Comparison of ENCODE assay signal across 9 cellular contexts in the genomic region with DNA sequence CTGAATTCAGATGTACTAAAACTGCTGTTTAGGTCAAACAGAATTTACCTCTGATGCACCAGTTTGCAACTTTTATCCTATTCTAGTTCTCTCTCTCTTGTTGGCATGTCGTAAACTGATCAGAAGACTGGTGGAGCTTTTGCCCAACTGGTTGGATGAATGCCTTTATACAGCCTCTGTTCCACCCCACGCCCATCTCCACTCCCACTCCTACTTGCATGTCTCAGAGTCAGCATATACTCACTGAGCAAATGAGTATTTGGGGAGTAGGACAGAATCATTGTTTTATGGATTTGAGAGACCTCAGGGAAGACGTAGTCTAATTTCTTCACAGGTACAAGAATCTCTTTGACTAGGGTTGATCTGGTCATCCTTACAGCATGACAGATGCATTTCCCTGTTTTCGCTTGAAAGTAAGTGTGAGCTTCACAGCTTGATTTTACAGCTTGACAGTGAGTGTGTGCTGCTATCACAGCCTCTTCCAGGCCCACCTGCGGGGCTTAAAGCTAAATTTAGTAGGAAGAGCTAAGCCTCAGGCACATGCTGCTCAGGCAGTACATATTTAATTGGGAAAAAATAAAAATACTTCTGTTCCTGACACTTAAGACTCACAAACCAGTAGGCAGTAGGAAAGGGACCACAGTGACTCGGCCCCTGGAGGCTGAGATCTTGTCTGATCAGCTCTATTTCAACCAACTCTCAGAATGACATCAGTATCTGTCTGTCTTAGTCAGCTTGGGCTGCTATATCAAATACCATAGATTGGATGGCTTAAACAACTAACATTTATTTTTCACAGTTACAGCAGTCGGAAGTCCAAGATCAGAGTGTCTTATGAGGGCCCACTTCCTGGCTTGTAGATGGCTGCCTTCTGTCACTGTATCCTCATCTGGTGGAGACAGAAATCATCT. TPM values are rescaled to one million over a fixed set of nuclear protein-coding genes. Genes with fewer than 3 reads are reported as not detected.
DNase-seq lines count a peak whose midpoint lies in the region; ATAC-seq, FAIRE-seq and TF ChIP-seq lines count a peak whose summit lies in the region.
"Had no signal": no experiment of that assay in that cellular context is flagged by ENCODE, and none has a peak within 500 bp of the region (broad histone marks: within the 10 kb centered on the region; RNA-seq: fewer than 3 reads in every experiment).

No MANE protein-coding gene starts in this region.

- no peak for TF ChIP-seq RAD21 in HepG2 (CRISPR knock-in tag; IDR thresholded peaks at IDR 0.05)

- no peaks in the 10 kb centered on the region for H3K79me2 ChIP-seq in HepG2 (ENCODE audit: insufficient read depth, low read length)

- in situ Hi-C loops in HepG2 (cut with HindIII; ENCODE audit: extremely low pct_ligation_motif_present, low pct_unique_long_range_greater_than_20kb) = no loop called here

- no peak for TF ChIP-seq CTCF in HepG2 (CRISPR knock-in tag; IDR thresholded peaks at IDR 0.05)
- TF ChIP-seq CTCF in right lobe of liver (IDR thresholded peaks at IDR 0.05) = no peak
- TF ChIP-seq CTCF in endodermal cell (conservative IDR thresholded peaks at IDR 0.05) = no peak
- no peak for TF ChIP-seq CTCF in heart left ventricle (IDR thresholded peaks at IDR 0.05)

- POLR2A ChIA-PET in HepG2 (lab: Yijun Ruan, JAX) = interaction anchor here (1.0 kb wide), 1 partner anchor 89 kb away, joined by 3 read pairs; no protein-coding TSS in a partner anchor

- DNase-seq in HepG2 (ENCODE audit: low spot score) (no peak), right lobe of liver (no peak), RPMI7951 (ENCODE audit: low read depth) (peak; percentile 37), endodermal cell (peak; percentile 66), NCI-H128 (lab: John Stamatoyannopoulos, UW; ENCODE audit: unreplicated experiment) (no peak), NCI-H526 treated with DMSO at 0.1 percent for 48 hours (lab: John Stamatoyannopoulos, UW) (no peak), heart left ventricle (no peak)
- no peak for DNase-seq in stimulated activated effector memory CD8-positive, alpha-beta T cell treated with anti-CD3 and anti-CD28 coated beads, Interleukin-12 subunit alpha, Interleukin-12 subunit beta, amount 100 ng/mL, for 72 hours (ENCODE audit: low spot score in 2 of 2)
- DNase-seq: nephron progenitor cell had no signal

- H3K4me1 ChIP-seq in HepG2 (ENCODE audit: insufficient read depth, low read length) (peaks cover 11% of the 10 kb centered on the region), right lobe of liver (no peaks in the 10 kb centered on the region), endodermal cell (ENCODE audit: control insufficient read depth, insufficient read depth, low read length) (peaks cover 14% of the 10 kb centered on the region), heart left ventricle (peaks cover 0 to 10% (median 0%) of the 10 kb centered on the region in 12 donors)

- H3K9ac ChIP-seq in HepG2 (ENCODE audit: insufficient read depth, low read depth, low read length) (no peak overlapping the region), endodermal cell (ENCODE audit: extremely low read depth, low read length, poor library complexity, severe bottlenecking) (no peak overlapping the region)

- no peak overlapping the region for H2AFZ ChIP-seq in HepG2 (ENCODE audit: low read length)

- H3K27ac ChIP-seq in HepG2 (ENCODE audit: extremely low read length, insufficient read depth, low read length) (no peak overlapping the region), right lobe of liver (no peak overlapping the region), endodermal cell (ENCODE audit: low read depth, low read length) (no peak overlapping the region), heart left ventricle (no peak overlapping the region)

- H3K27me3 ChIP-seq in HepG2 (ENCODE audit: control insufficient read depth in 1 of 2, insufficient read depth in 2 of 2, low read length in 2 of 2) (peaks cover 0 to 23% of the 10 kb centered on the region in 2 experiments; a peak in 3 of 5 replicates), right lobe of liver (no peaks in the 10 kb centered on the region), endodermal cell (ENCODE audit: control insufficient read depth, insufficient read depth, low read length, poor library complexity, severe bottlenecking) (peaks cover 12% of the 10 kb centered on the region), heart left ventricle (peaks cover 0 to 4% (median 0%) of the 10 kb centered on the region in 9 donors)

- CTCF ChIA-PET in HepG2 (lab: Yijun Ruan, JAX; ENCODE audit: low intra/inter-chr PET ratio, low total read pairs) = no interaction called here

- ATAC-seq in HepG2 = no peak
- no peak for ATAC-seq in right lobe of liver
- peak; percentile 93 for ATAC-seq in stimulated activated effector memory CD8-positive, alpha-beta T cell treated with anti-CD3 and anti-CD28 coated beads, Interleukin-12 subunit alpha, Interleukin-12 subunit beta, amount 100 ng/mL, for 72 hours
- no peak for ATAC-seq in heart left ventricle

- no peaks in the 10 kb centered on the region for H4K20me1 ChIP-seq in HepG2 (ENCODE audit: insufficient read depth, low read length)

- H3K4me2 ChIP-seq in HepG2 (ENCODE audit: low read depth, low read length) = no peak overlapping the region

- TF ChIP-seq POLR2A in HepG2 (IDR thresholded peaks at IDR 0.05; ENCODE audit: insufficient read depth in 1 of 2, low read depth in 2 of 2, low read length in 2 of 2) (no peak), right lobe of liver (IDR thresholded peaks at IDR 0.05) (no peak), heart left ventricle (IDR thresholded peaks at IDR 0.05) (no peak)

- TF ChIP-seq EP300 in HepG2 (IDR thresholded peaks at IDR 0.05; ENCODE audit: low read depth in 2 of 2, low read length in 2 of 2) (no peak), HepG2 (CRISPR knock-in tag; IDR thresholded peaks at IDR 0.05; ENCODE audit: borderline replicate concordance) (no peak)

- no peak overlapping the region for H3K4me3 Mint-ChIP-seq in endodermal cell
- H3K4me3 Mint-ChIP-seq in stimulated activated effector memory CD8-positive, alpha-beta T cell treated with anti-CD3 and anti-CD28 coated beads, Interleukin-12 subunit alpha, Interleukin-12 subunit beta, amount 100 ng/mL, for 72 hours = no peak overlapping the region
- H3K4me3 Mint-ChIP-seq: nephron progenitor cell had no signal

- H3K27me3 Mint-ChIP-seq in endodermal cell (ENCODE audit: insufficient read depth) = peaks cover 18% of the 10 kb centered on the region

- no TSS peak for BruUV-seq in HepG2 (replicated peaks; lab: Mats Ljungman, UMichigan)

- intact Hi-C loops in HepG2 (cut with micrococcal nuclease; ENCODE audit: unreplicated experiment) (no loop called here), right lobe of liver (cut with DNase I) (no loop called here), heart left ventricle (cut with DNase I) (loop anchor here in 1 of 10 donors (10.0 kb wide), 1 partner anchor 105 kb away; no protein-coding TSS in a partner anchor)

- H3K4me3 ChIP-seq in HepG2 (replicated peaks in 1 of 3; ENCODE audit: insufficient read depth in 1 of 3, low read depth in 2 of 3, low read length in 3 of 3) = no peak overlapping the region
- H3K4me3 ChIP-seq in right lobe of liver = no peak overlapping the region
- no peak overlapping the region for H3K4me3 ChIP-seq in endodermal cell (ENCODE audit: low read length)
- no peak overlapping the region for H3K4me3 ChIP-seq in heart left ventricle

- no peak overlapping the region for H3K27ac Mint-ChIP-seq in endodermal cell
- H3K27ac Mint-ChIP-seq in stimulated activated effector memory CD8-positive, alpha-beta T cell treated with anti-CD3 and anti-CD28 coated beads, Interleukin-12 subunit alpha, Interleukin-12 subunit beta, amount 100 ng/mL, for 72 hours = no peak overlapping the region
- H3K27ac Mint-ChIP-seq: nephron progenitor cell had no signal

- no peaks in the 10 kb centered on the region for H3K36me3 Mint-ChIP-seq in endodermal cell (ENCODE audit: low read depth)
- H3K36me3 Mint-ChIP-seq in stimulated activated effector memory CD8-positive, alpha-beta T cell treated with anti-CD3 and anti-CD28 coated beads, Interleukin-12 subunit alpha, Interleukin-12 subunit beta, amount 100 ng/mL, for 72 hours = no peaks in the 10 kb centered on the region

- WGBS in HepG2 (ENCODE audit: low lambda C conversion rate) = 34% methylated on average over 7 of the region's 7 CpGs
- 49% methylated on average over 7 of the region's 7 CpGs for WGBS in right lobe of liver (ENCODE audit: insufficient coverage, low coverage, low lambda C conversion rate, missing lambda C conversion rate)
- WGBS in endodermal cell (ENCODE audit: insufficient coverage in 1 of 2, insufficient read length in 1 of 2), 2 experiments = 57 to 73% methylated on average over 5 to 7 of the region's 7 CpGs
- 61 to 77% (median 63%) methylated on average over 7 of the region's 7 CpGs for WGBS in heart left ventricle, 4 donors

- no peaks in the 10 kb centered on the region for H3K9me3 Mint-ChIP-seq in endodermal cell
- H3K9me3 Mint-ChIP-seq in stimulated activated effector memory CD8-positive, alpha-beta T cell treated with anti-CD3 and anti-CD28 coated beads, Interleukin-12 subunit alpha, Interleukin-12 subunit beta, amount 100 ng/mL, for 72 hours = no peaks in the 10 kb centered on the region
- H3K9me3 Mint-ChIP-seq: nephron progenitor cell had no signal

- H3K9me3 ChIP-seq in HepG2 (ENCODE audit: low read length) (no peaks in the 10 kb centered on the region), right lobe of liver (no peaks in the 10 kb centered on the region), endodermal cell (ENCODE audit: control insufficient read depth, low read length) (no peaks in the 10 kb centered on the region), heart left ventricle (no peaks in the 10 kb centered on the region)

- peaks cover 16% of the 10 kb centered on the region for H3K4me1 Mint-ChIP-seq in endodermal cell
- peaks cover 22% of the 10 kb centered on the region for H3K4me1 Mint-ChIP-seq in stimulated activated effector memory CD8-positive, alpha-beta T cell treated with anti-CD3 and anti-CD28 coated beads, Interleukin-12 subunit alpha, Interleukin-12 subunit beta, amount 100 ng/mL, for 72 hours

- FAIRE-seq in HepG2 (lab: Jason Lieb, UNC) = no peak

- H3K36me3 ChIP-seq in HepG2 (replicated peaks in 1 of 2; ENCODE audit: control insufficient read depth in 1 of 2, insufficient read depth in 2 of 2, low read length in 2 of 2) = no peaks in the 10 kb centered on the region
- H3K36me3 ChIP-seq in right lobe of liver = no peaks in the 10 kb centered on the region
- no peaks in the 10 kb centered on the region for H3K36me3 ChIP-seq in endodermal cell (ENCODE audit: control insufficient read depth, insufficient read depth, low read length)
- no peaks in the 10 kb centered on the region for H3K36me3 ChIP-seq in heart left ventricle

RNA-seq across cellular contexts. Expression of gene CHGB, which starts 8.6 kb away (rescaled TPM):
- total RNA-seq in HepG2 (2016; rRNA removed; fragmentation: Illumina TruSeq; extraction: Trizol) = 0.20 and 0.86 TPM in 2 replicates
- total RNA-seq in HepG2 (2016; cell fraction: cytosol; rRNA removed; fragmentation: Illumina TruSeq; extraction: Trizol; ENCODE audit: low read depth) = 0.09 TPM in 1 of 2 replicates, not detected in the other
- 0.40 and 0.58 TPM in 2 replicates for total RNA-seq in HepG2 (2016; cell fraction: insoluble cytoplasmic fraction; rRNA removed; fragmentation: Illumina TruSeq; extraction: Trizol)
- total RNA-seq in HepG2 (2016; cell fraction: membrane; rRNA removed; fragmentation: Illumina TruSeq; extraction: Trizol) = 0.10 and 0.15 TPM in 2 replicates
- total RNA-seq in HepG2 (2016; cell fraction: nucleus; rRNA removed; fragmentation: Illumina TruSeq; extraction: Trizol) = 0.28 and 0.78 TPM in 2 replicates
- 0.26 and 0.28 TPM in 2 replicates for polyA plus RNA-seq in HepG2 (2011; rRNA removed)
- 0.32 and 0.36 TPM in 2 replicates for polyA plus RNA-seq in HepG2 (2011; cell fraction: cytosol; rRNA removed)
- 0.23 and 0.27 TPM in 2 replicates for polyA plus RNA-seq in HepG2 (2011; cell fraction: nucleus; rRNA removed)
- polyA plus RNA-seq in HepG2 (2012) = 0.17 and 0.56 TPM in 2 replicates
- polyA plus RNA-seq in HepG2 (2016; cell fraction: cytosol; fragmentation: Illumina TruSeq; extraction: Trizol; ENCODE audit: low read depth) = 0.08 and 0.15 TPM in 2 replicates
- 0.45 and 0.49 TPM in 2 replicates for polyA plus RNA-seq in HepG2 (2016; cell fraction: insoluble cytoplasmic fraction; fragmentation: Illumina TruSeq; extraction: Trizol; ENCODE audit: low read depth)
- 0.15 and 0.21 TPM in 2 replicates for polyA plus RNA-seq in HepG2 (2016; cell fraction: membrane; fragmentation: Illumina TruSeq; extraction: Trizol; ENCODE audit: low read depth)
- 1.3 and 1.4 TPM in 2 replicates for polyA plus RNA-seq in HepG2 (2016; cell fraction: nucleus; fragmentation: Illumina TruSeq; extraction: Trizol; ENCODE audit: insufficient read depth, low read depth)
- polyA minus RNA-seq in HepG2 (2011; rRNA and poly(A)+ RNA removed; ENCODE audit: low replicate concordance) = 0.12 TPM in 1 of 2 replicates, not detected in the other
- 0.40 TPM in 1 of 2 replicates, not detected in the other for polyA minus RNA-seq in HepG2 (2011; cell fraction: cytosol; rRNA and poly(A)+ RNA removed)
- polyA minus RNA-seq in HepG2 (2011; cell fraction: nucleus; rRNA and poly(A)+ RNA removed) = not detected in 2 replicates
- under 1 TPM in 1 of 6 experiments, not detected in 5; 0.13 TPM for total RNA-seq in right lobe of liver
- 0.36 and 0.39 TPM in 2 replicates for total RNA-seq in RPMI7951 (2014; rRNA removed; shearing (Covaris generic))
- under 1 TPM in 1 of 2 donors, not detected in 1; 0.46 TPM for total RNA-seq in endodermal cell
- 4.0 TPM for polyA plus RNA-seq in endodermal cell (2013, experiment 1 of 2)
- 3.6 TPM for polyA plus RNA-seq in endodermal cell (2013, experiment 2 of 2)
- 1 to 10 TPM in 8 of 9 donors, under 1 TPM in 1; 0.79 to 9.1 (median 4.5) TPM for total RNA-seq in heart left ventricle
- polyA plus RNA-seq in heart left ventricle = 1 to 10 TPM; 1.9 to 2.1 TPM

RNA-seq across cellular contexts. Expression of gene TRMT6, which starts 30.4 kb away (rescaled TPM):
- total RNA-seq in HepG2 (2016; rRNA removed; fragmentation: Illumina TruSeq; extraction: Trizol) (37.8 and 51.1 TPM in 2 replicates), right lobe of liver (1 to 10 TPM; 2.8 to 5.8 (median 4.3) TPM), endodermal cell (10 to 100 TPM; 16.9 to 19.1 TPM), heart left ventricle (10 to 100 TPM in 4 of 9 donors, 1 to 10 TPM in 5; 5.8 to 12.0 (median 9.8) TPM)
- 3.2 and 4.1 TPM in 2 replicates for total RNA-seq in HepG2 (2016; cell fraction: cytosol; rRNA removed; fragmentation: Illumina TruSeq; extraction: Trizol; ENCODE audit: low read depth)
- total RNA-seq in HepG2 (2016; cell fraction: insoluble cytoplasmic fraction; rRNA removed; fragmentation: Illumina TruSeq; extraction: Trizol) = 36.1 and 50.1 TPM in 2 replicates
- 11.6 and 12.7 TPM in 2 replicates for total RNA-seq in HepG2 (2016; cell fraction: membrane; rRNA removed; fragmentation: Illumina TruSeq; extraction: Trizol)
- total RNA-seq in HepG2 (2016; cell fraction: nucleus; rRNA removed; fragmentation: Illumina TruSeq; extraction: Trizol) = 19.1 and 21.2 TPM in 2 replicates
- polyA plus RNA-seq in HepG2 (2011; rRNA removed) (8.9 and 10.5 TPM in 2 replicates), heart left ventricle (10 to 100 TPM in 1 of 2 donors, 1 to 10 TPM in 1; 4.8 to 18.2 TPM)
- 6.0 and 8.6 TPM in 2 replicates for polyA plus RNA-seq in HepG2 (2011; cell fraction: cytosol; rRNA removed)
- 5.7 and 6.8 TPM in 2 replicates for polyA plus RNA-seq in HepG2 (2011; cell fraction: nucleus; rRNA removed)
- 14.7 and 17.7 TPM in 2 replicates for polyA plus RNA-seq in HepG2 (2012)
- 2.6 and 2.9 TPM in 2 replicates for polyA plus RNA-seq in HepG2 (2016; cell fraction: cytosol; fragmentation: Illumina TruSeq; extraction: Trizol; ENCODE audit: low read depth)
- polyA plus RNA-seq in HepG2 (2016; cell fraction: insoluble cytoplasmic fraction; fragmentation: Illumina TruSeq; extraction: Trizol; ENCODE audit: low read depth) = 50.0 and 54.7 TPM in 2 replicates
- 6.4 and 6.7 TPM in 2 replicates for polyA plus RNA-seq in HepG2 (2016; cell fraction: membrane; fragmentation: Illumina TruSeq; extraction: Trizol; ENCODE audit: low read depth)
- 31.4 and 32.2 TPM in 2 replicates for polyA plus RNA-seq in HepG2 (2016; cell fraction: nucleus; fragmentation: Illumina TruSeq; extraction: Trizol; ENCODE audit: insufficient read depth, low read depth)
- 2.2 and 4.1 TPM in 2 replicates for polyA minus RNA-seq in HepG2 (2011; rRNA and poly(A)+ RNA removed; ENCODE audit: low replicate concordance)
- polyA minus RNA-seq in HepG2 (2011; cell fraction: cytosol; rRNA and poly(A)+ RNA removed) = 7.7 and 7.9 TPM in 2 replicates
- 9.3 and 13.8 TPM in 2 replicates for polyA minus RNA-seq in HepG2 (2011; cell fraction: nucleus; rRNA and poly(A)+ RNA removed)
- 20.9 and 21.9 TPM in 2 replicates for total RNA-seq in RPMI7951 (2014; rRNA removed; shearing (Covaris generic))
- polyA plus RNA-seq in endodermal cell (2013, experiment 1 of 2) = 17.9 TPM
- 15.4 TPM for polyA plus RNA-seq in endodermal cell (2013, experiment 2 of 2)

RNA-seq across cellular contexts. Expression of gene MCM8, which starts 30.6 kb away (rescaled TPM):
- total RNA-seq in HepG2 (2016; rRNA removed; fragmentation: Illumina TruSeq; extraction: Trizol) (59.3 and 91.2 TPM in 2 replicates), right lobe of liver (1 to 10 TPM; 1.4 to 2.5 (median 1.6) TPM), endodermal cell (10 to 100 TPM; 26.1 to 43.0 TPM), heart left ventricle (1 to 10 TPM; 3.5 to 8.7 (median 6.6) TPM)
- total RNA-seq in HepG2 (2016; cell fraction: cytosol; rRNA removed; fragmentation: Illumina TruSeq; extraction: Trizol; ENCODE audit: low read depth) = 15.7 and 19.4 TPM in 2 replicates
- total RNA-seq in HepG2 (2016; cell fraction: insoluble cytoplasmic fraction; rRNA removed; fragmentation: Illumina TruSeq; extraction: Trizol) = 56.1 and 90.3 TPM in 2 replicates
- total RNA-seq in HepG2 (2016; cell fraction: membrane; rRNA removed; fragmentation: Illumina TruSeq; extraction: Trizol) = 31.1 and 31.6 TPM in 2 replicates
- 37.2 and 42.4 TPM in 2 replicates for total RNA-seq in HepG2 (2016; cell fraction: nucleus; rRNA removed; fragmentation: Illumina TruSeq; extraction: Trizol)
- polyA plus RNA-seq in HepG2 (2011; rRNA removed) (7.7 and 11.5 TPM in 2 replicates), heart left ventricle (1 to 10 TPM; 1.8 to 4.9 TPM)
- polyA plus RNA-seq in HepG2 (2011; cell fraction: cytosol; rRNA removed) = 4.4 and 5.6 TPM in 2 replicates
- 4.2 and 4.6 TPM in 2 replicates for polyA plus RNA-seq in HepG2 (2011; cell fraction: nucleus; rRNA removed)
- polyA plus RNA-seq in HepG2 (2012) = 9.5 and 15.9 TPM in 2 replicates
- polyA plus RNA-seq in HepG2 (2016; cell fraction: cytosol; fragmentation: Illumina TruSeq; extraction: Trizol; ENCODE audit: low read depth) = 2.3 and 2.4 TPM in 2 replicates
- polyA plus RNA-seq in HepG2 (2016; cell fraction: insoluble cytoplasmic fraction; fragmentation: Illumina TruSeq; extraction: Trizol; ENCODE audit: low read depth) = 54.6 and 61.4 TPM in 2 replicates
- polyA plus RNA-seq in HepG2 (2016; cell fraction: membrane; fragmentation: Illumina TruSeq; extraction: Trizol; ENCODE audit: low read depth) = 8.8 and 9.4 TPM in 2 replicates
- 34.3 and 37.9 TPM in 2 replicates for polyA plus RNA-seq in HepG2 (2016; cell fraction: nucleus; fragmentation: Illumina TruSeq; extraction: Trizol; ENCODE audit: insufficient read depth, low read depth)
- polyA minus RNA-seq in HepG2 (2011; rRNA and poly(A)+ RNA removed; ENCODE audit: low replicate concordance) = 4.8 and 11.3 TPM in 2 replicates
- 7.7 and 10.4 TPM in 2 replicates for polyA minus RNA-seq in HepG2 (2011; cell fraction: cytosol; rRNA and poly(A)+ RNA removed)
- polyA minus RNA-seq in HepG2 (2011; cell fraction: nucleus; rRNA and poly(A)+ RNA removed) = 11.6 and 11.7 TPM in 2 replicates
- 47.8 and 53.3 TPM in 2 replicates for total RNA-seq in RPMI7951 (2014; rRNA removed; shearing (Covaris generic))
- 22.6 TPM for polyA plus RNA-seq in endodermal cell (2013, experiment 1 of 2)
- polyA plus RNA-seq in endodermal cell (2013, experiment 2 of 2) = 21.9 TPM

Comparison
In these comparisons a context has a peak if more than half of its experiments do, and no peak if none do; other contexts are left out.
1. DNase-seq: peak in RPMI7951 (single experiment) and endodermal cell (single experiment); none in HepG2 (single experiment), right lobe of liver (0 of 3), stimulated activated effector memory CD8-positive, alpha-beta T cell treated with anti-CD3 and anti-CD28 coated beads, Interleukin-12 subunit alpha, Interleukin-12 subunit beta, amount 100 ng/mL, for 72 hours (0 of 2), NCI-H128 (single experiment), NCI-H526 treated with DMSO at 0.1 percent for 48 hours (single experiment) and heart left ventricle (0 of 5).